ENCODE assay signal across 14 cellular contexts in the genomic region with DNA sequence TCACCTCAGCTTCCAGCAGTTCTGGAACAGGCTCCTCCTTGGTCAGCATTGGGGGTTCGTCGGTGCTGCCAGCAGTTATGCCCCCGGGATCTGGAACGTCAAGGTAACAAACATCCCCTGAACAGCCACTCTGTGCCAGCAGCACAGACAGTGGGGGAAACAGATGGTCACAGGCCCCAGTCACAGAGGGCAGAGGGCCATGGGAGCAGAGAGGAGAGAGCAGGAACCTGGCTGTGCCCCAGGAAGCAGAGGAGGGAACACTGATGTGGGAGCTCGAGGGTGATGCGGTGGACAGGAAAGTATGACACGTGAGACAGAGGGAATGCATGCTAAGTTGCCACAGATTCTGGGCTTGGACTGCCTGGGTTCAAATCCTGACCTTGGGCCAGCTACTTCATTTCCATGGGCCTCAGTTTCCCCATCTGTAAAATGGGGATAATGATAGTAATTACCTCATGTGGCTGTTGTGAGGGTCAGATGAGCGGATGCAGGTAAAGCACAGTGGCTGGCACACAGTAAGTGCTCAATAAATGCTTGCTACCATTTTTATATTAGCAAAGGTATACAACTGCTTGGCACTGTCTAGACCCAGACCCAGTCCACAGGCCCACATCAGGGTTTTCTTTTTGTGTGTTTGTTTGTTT.
"Had no signal": no experiment of that assay in that cellular context is flagged by ENCODE, and none has a peak within 500 bp of the region (broad histone marks: within the 10 kb centered on the region; RNA-seq: fewer than 3 reads in every experiment).

No MANE protein-coding gene starts in this region.

- H3K4me3 ChIP-seq: hepatocyte, SK-N-MC, thoracic aorta had no signal

- H3K36me3 Mint-ChIP-seq: natural killer cell had no signal

- H3K9me3 Mint-ChIP-seq: activated CD4-positive, alpha-beta memory T cell treated with anti-CD3 and anti-CD28 coated beads, Interleukin-2, amount 10 ng/mL, durations not matched to agents 7 days and 5 days; activated naive CD8-positive, alpha-beta T cell treated with anti-CD3 and anti-CD28 coated beads for 36 hours; natural killer cell; stimulated activated naive CD8-positive, alpha-beta T cell treated with anti-CD3 and anti-CD28 coated beads, Interleukin-15, amount 100 ng/mL, for 72 hours; T-cell had no signal

- H3K27me3 ChIP-seq: hepatocyte had no signal

- DNase-seq: activated CD4-positive, alpha-beta memory T cell treated with anti-CD3 and anti-CD28 coated beads, Interleukin-2, amount 10 ng/mL, durations not matched to agents 7 days and 5 days; activated CD4-positive, alpha-beta T cell treated with anti-CD3 and anti-CD28 coated beads for 1 hour; activated effector memory CD4-positive, alpha-beta T cell treated with anti-CD3 and anti-CD28 coated beads, Interleukin-2, amount 50 U/mL, for 16 hours; activated naive CD8-positive, alpha-beta T cell treated with anti-CD3 and anti-CD28 coated beads for 36 hours; aorta; effector CD4-positive, alpha-beta T cell; natural killer cell; stimulated activated CD4-positive, alpha-beta T cell treated with anti-CD3 and anti-CD28 coated beads, Interleukin-4, amount 100 ng/mL, for 24 hours; stimulated activated naive CD8-positive, alpha-beta T cell treated with anti-CD3 and anti-CD28 coated beads, Interleukin-15, amount 100 ng/mL, for 72 hours; T-cell; T1000 had no signal

- H3K27me3 Mint-ChIP-seq: activated CD4-positive, alpha-beta memory T cell treated with anti-CD3 and anti-CD28 coated beads, Interleukin-2, amount 10 ng/mL, durations not matched to agents 7 days and 5 days; activated naive CD8-positive, alpha-beta T cell treated with anti-CD3 and anti-CD28 coated beads for 36 hours; stimulated activated naive CD8-positive, alpha-beta T cell treated with anti-CD3 and anti-CD28 coated beads, Interleukin-15, amount 100 ng/mL, for 72 hours; T-cell had no signal

- H3K9me3 ChIP-seq: thoracic aorta had no signal

- ATAC-seq: natural killer cell; stimulated activated naive CD8-positive, alpha-beta T cell treated with anti-CD3 and anti-CD28 coated beads, Interleukin-15, amount 100 ng/mL, for 72 hours; T-cell had no signal

- H3K27ac ChIP-seq: hepatocyte, SK-N-MC, thoracic aorta had no signal

- H3K27ac Mint-ChIP-seq: activated CD4-positive, alpha-beta memory T cell treated with anti-CD3 and anti-CD28 coated beads, Interleukin-2, amount 10 ng/mL, durations not matched to agents 7 days and 5 days; stimulated activated naive CD8-positive, alpha-beta T cell treated with anti-CD3 and anti-CD28 coated beads, Interleukin-15, amount 100 ng/mL, for 72 hours had no signal

- H3K4me3 Mint-ChIP-seq: activated CD4-positive, alpha-beta memory T cell treated with anti-CD3 and anti-CD28 coated beads, Interleukin-2, amount 10 ng/mL, durations not matched to agents 7 days and 5 days; activated naive CD8-positive, alpha-beta T cell treated with anti-CD3 and anti-CD28 coated beads for 36 hours; natural killer cell; stimulated activated naive CD8-positive, alpha-beta T cell treated with anti-CD3 and anti-CD28 coated beads, Interleukin-15, amount 100 ng/mL, for 72 hours had no signal
